Comparison of ENCODE assay signal across 3 cellular contexts in genomic region chr12:25119020-25119419, GRCh38.
TF ChIP-seq lines count a peak whose summit lies in the region.

No MANE protein-coding gene starts in this region.

TF ChIP-seq in SK-N-SH, 30 proteins besides CTCF, POLR2A, EP300 and RAD21 (continued from another document):
- TF ChIP-seq USF1 (IDR thresholded peaks at IDR 0.05; ENCODE audit: borderline replicate concordance, low read depth) (no peak), YY1 (IDR thresholded peaks at IDR 0.05; ENCODE audit: low read depth) (no peak), ZBTB33 (IDR thresholded peaks at IDR 0.05; ENCODE audit: borderline replicate concordance, low read depth) (no peak), JUND (IDR thresholded peaks at IDR 0.05) (no peak), MXI1 (IDR thresholded peaks at IDR 0.05; ENCODE audit: low read depth, low read length) (no peak), FOXJ3 (CRISPR knock-in tag; IDR thresholded peaks at IDR 0.05) (no peak), MAX (IDR thresholded peaks at IDR 0.05; ENCODE audit: low read depth) (no peak), MEF2A (IDR thresholded peaks at IDR 0.05; ENCODE audit: borderline replicate concordance, low read depth) (no peak), REST (IDR thresholded peaks at IDR 0.05; ENCODE audit: low read depth, low read length) (no peak), RFX5 (IDR thresholded peaks at IDR 0.05; ENCODE audit: low read length) (no peak), SMC3 (IDR thresholded peaks at IDR 0.05; ENCODE audit: low read depth, low read length) (no peak)
TF ChIP-seq in SK-N-SH: peak in this region for 0.

TF ChIP-seq in SK-N-SH treated with all-trans-retinoic acid at 6 μM for 48 hours, 23 proteins besides CTCF, POLR2A, EP300 and RAD21 (continued from another document):
- TF ChIP-seq PATZ1 (CRISPR knock-in tag; IDR thresholded peaks at IDR 0.05; ENCODE audit: borderline replicate concordance) (no peak), CREB5 (CRISPR knock-in tag; IDR thresholded peaks at IDR 0.05; ENCODE audit: low read depth) (no peak), ZFP30 (CRISPR knock-in tag; IDR thresholded peaks at IDR 0.05) (no peak), BACH2 (CRISPR knock-in tag; IDR thresholded peaks at IDR 0.05; ENCODE audit: borderline replicate concordance) (no peak), TCF4 (CRISPR knock-in tag; IDR thresholded peaks at IDR 0.05; ENCODE audit: borderline replicate concordance) (no peak)
TF ChIP-seq in SK-N-SH treated with all-trans-retinoic acid at 6 μM for 48 hours: peak in this region for 0.

TF ChIP-seq in Ishikawa, 13 proteins besides CTCF, POLR2A, EP300 and RAD21 (continued from another document):
- TF ChIP-seq USF1 (IDR thresholded peaks at IDR 0.05): no peak
- no peak for TF ChIP-seq TCF12 (IDR thresholded peaks at IDR 0.05; ENCODE audit: low read depth)
- TF ChIP-seq FOXM1 (IDR thresholded peaks at IDR 0.05; ENCODE audit: borderline replicate concordance, low read depth): no peak
- no peak for TF ChIP-seq CREB1 (IDR thresholded peaks at IDR 0.05; ENCODE audit: low read depth)
- no peak for TF ChIP-seq REST (IDR thresholded peaks at IDR 0.05; ENCODE audit: low read depth)
- no peak for TF ChIP-seq NFIC (IDR thresholded peaks at IDR 0.05)
- TF ChIP-seq YY1 (IDR thresholded peaks at IDR 0.05; ENCODE audit: low read depth): no peak
- no peak for TF ChIP-seq MAX (IDR thresholded peaks at IDR 0.05)
